Comparison of ENCODE assay signal across 21 cellular contexts in the genomic region with DNA sequence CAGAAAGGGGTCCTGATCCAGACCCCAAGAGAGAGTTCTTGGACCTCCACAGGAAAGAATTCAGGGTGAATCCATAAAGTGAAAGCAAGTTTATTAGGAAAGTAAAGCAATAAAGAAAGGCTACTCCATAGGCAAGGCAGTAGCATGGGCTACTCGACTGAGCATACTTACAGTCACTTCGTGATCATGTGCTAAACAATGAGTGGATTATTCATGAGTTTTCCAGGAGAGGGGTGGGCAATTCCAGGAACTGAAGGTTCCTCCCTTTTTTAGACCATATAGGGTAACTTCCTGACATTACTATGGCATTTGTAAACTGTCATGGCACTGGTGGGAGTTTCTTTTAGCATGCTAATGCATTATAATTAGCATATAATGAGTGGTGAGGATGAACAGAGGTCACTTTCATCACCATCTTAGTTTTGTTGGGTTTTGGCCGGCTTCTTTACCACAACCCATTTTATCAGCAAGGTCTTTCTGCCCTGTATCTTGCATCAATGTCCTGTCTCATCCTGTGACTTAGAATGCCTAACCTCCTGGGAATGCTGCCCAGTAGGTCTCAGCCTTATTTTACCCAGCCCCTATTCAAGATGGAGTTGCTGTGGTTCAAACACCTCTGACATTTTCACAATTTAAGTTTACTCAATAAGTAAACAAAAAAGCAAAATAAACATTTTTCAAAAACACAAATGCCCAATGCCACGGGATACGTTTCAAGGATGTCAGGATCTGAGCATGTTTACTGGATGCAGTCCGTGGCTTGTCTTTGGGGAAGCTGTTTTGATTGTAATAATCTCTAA. TPM values are rescaled to one million over a fixed set of nuclear protein-coding genes. Genes with fewer than 3 reads are reported as not detected.
A peak's percentile ranks its signal among the peaks of the same experiment; 100 is the strongest.
DNase-seq lines count a peak whose midpoint lies in the region; ATAC-seq and TF ChIP-seq lines count a peak whose summit lies in the region.
"Had no signal": no experiment of that assay in that cellular context is flagged by ENCODE, and none has a peak within 500 bp of the region (broad histone marks: within the 10 kb centered on the region; RNA-seq: fewer than 3 reads in every experiment).

No MANE protein-coding gene starts in this region.

- no peak overlapping the region for H3K18ac ChIP-seq in mesendoderm (ENCODE audit: low read length)

- H2BK5ac ChIP-seq in mesendoderm (ENCODE audit: low read length) = no peak overlapping the region

- no peaks in the 10 kb centered on the region for H3K27me3 ChIP-seq in DND-41 (ENCODE audit: insufficient read depth, low read length, poor library complexity)
- H3K27me3 ChIP-seq in mesendoderm (ENCODE audit: insufficient read depth, low read length, poor library complexity) = no peaks in the 10 kb centered on the region
- H3K27me3 ChIP-seq in suprapubic skin = peaks cover 4% of the 10 kb centered on the region
- H3K27me3 ChIP-seq: body of pancreas, MG63, SJCRH30 had no signal

- DNase-seq in DND-41 = no peak
- DNase-seq in MV-4-11 (lab: John Stamatoyannopoulos, UW) = peak; percentile 74
- DNase-seq in cardiac fibroblast (ENCODE audit: low read depth in 2 of 2) = peak; percentile 24 to 63
- peak; percentile 56 for DNase-seq in mesendoderm
- DNase-seq in suprapubic skin (ENCODE audit: low spot score in 2 of 2) = no peak
- DNase-seq in endothelial cell (ENCODE audit: low spot score) = no peak
- DNase-seq in effector CD8-positive, alpha-beta T cell (lab: John Stamatoyannopoulos, UW) = no peak
- DNase-seq: activated CD4-positive, alpha-beta T cell treated with anti-CD3 and anti-CD28 coated beads, Interleukin-2, amount 10 ng/mL, durations not matched to agents 7 days and 5 days; body of pancreas; hippocampal formation; left ventricle myocardium superior; MG63; NCI-H1694 treated with DMSO at 0.1 percent for 48 hours; NCI-H526; SJCRH30; stimulated activated CD4-positive, alpha-beta T cell treated with anti-CD3 and anti-CD28 coated beads, Interleukin-15, amount 100 ng/mL, for 24 hours had no signal

- ATAC-seq in DND-41 (ENCODE audit: insufficient read depth, low read depth) (peak; percentile 39; the same call in 1 of the 3 replicates), HG03196 (IDR thresholded peaks at IDR 0.05; ENCODE audit: unreplicated experiment) (no peak)
- ATAC-seq: body of pancreas, left ventricle myocardium superior had no signal

- H3K23ac ChIP-seq in mesendoderm (ENCODE audit: low read length) = no peak overlapping the region

- H3K4me3 Mint-ChIP-seq in endothelial cell (ENCODE audit: unreplicated experiment) = no peak overlapping the region
- H3K4me3 Mint-ChIP-seq: activated CD4-positive, alpha-beta T cell treated with anti-CD3 and anti-CD28 coated beads, Interleukin-2, amount 10 ng/mL, durations not matched to agents 7 days and 5 days; CD14-positive monocyte; nephron had no signal

- H4K8ac ChIP-seq in mesendoderm (ENCODE audit: low read depth, low read length) = no peak overlapping the region

- no peak overlapping the region for H2BK120ac ChIP-seq in mesendoderm (ENCODE audit: low read depth, low read length)

- no peaks in the 10 kb centered on the region for H4K20me1 ChIP-seq in DND-41 (ENCODE audit: insufficient read depth, low read length)

- H3K36me3 ChIP-seq in DND-41 (ENCODE audit: insufficient read depth, low read length) (no peaks in the 10 kb centered on the region), mesendoderm (ENCODE audit: control insufficient read depth, insufficient read depth, low read length) (no peaks in the 10 kb centered on the region), suprapubic skin (no peaks in the 10 kb centered on the region)
- H3K36me3 ChIP-seq: MG63, SJCRH30 had no signal

- TF ChIP-seq CTCF in DND-41 (IDR thresholded peaks at IDR 0.05; ENCODE audit: borderline replicate concordance, extremely low read depth, low read length, poor library complexity, severe bottlenecking) (no peak), cardiac fibroblast (IDR thresholded peaks at IDR 0.05; ENCODE audit: low read depth, low read length) (no peak), suprapubic skin (IDR thresholded peaks at IDR 0.05) (no peak), endothelial cell (IDR thresholded peaks at IDR 0.05; ENCODE audit: unreplicated experiment) (no peak)

- H3K9ac ChIP-seq in DND-41 (ENCODE audit: low read depth, low read length) (no peak overlapping the region), mesendoderm (ENCODE audit: low read length) (no peak overlapping the region)

- no peak overlapping the region for H2AFZ ChIP-seq in DND-41 (ENCODE audit: low read depth, low read length)

- H3K36me3 Mint-ChIP-seq in endothelial cell (ENCODE audit: low read depth, unreplicated experiment) = no peaks in the 10 kb centered on the region

- TF ChIP-seq EP300 in suprapubic skin (IDR thresholded peaks at IDR 0.05) = no peak

- H3K4ac ChIP-seq in mesendoderm (ENCODE audit: low read depth, low read length) = no peak overlapping the region

- no peaks in the 10 kb centered on the region for H3K9me3 Mint-ChIP-seq in endothelial cell (ENCODE audit: unreplicated experiment)

- TF ChIP-seq POLR2A in suprapubic skin (IDR thresholded peaks at IDR 0.05) = no peak

- H3K9me3 ChIP-seq in DND-41 (ENCODE audit: insufficient read depth, low read length, severe bottlenecking) = no peaks in the 10 kb centered on the region
- H3K9me3 ChIP-seq in suprapubic skin = no peaks in the 10 kb centered on the region
- H3K9me3 ChIP-seq: body of pancreas, MG63, SJCRH30 had no signal

- no peaks in the 10 kb centered on the region for H3K79me1 ChIP-seq in mesendoderm (ENCODE audit: low read length)

- no peak overlapping the region for H3K56ac ChIP-seq in mesendoderm (ENCODE audit: low read length)

- H3K4me3 ChIP-seq in DND-41 (ENCODE audit: low read depth in 1 of 2, low read length in 2 of 2) = no peak overlapping the region
- H3K4me3 ChIP-seq in cardiac fibroblast (replicated peaks in 1 of 2; ENCODE audit: low read depth in 2 of 2, low read length in 2 of 2) = no peak overlapping the region
- no peak overlapping the region for H3K4me3 ChIP-seq in mesendoderm (ENCODE audit: low read length)
- no peak overlapping the region for H3K4me3 ChIP-seq in suprapubic skin
- H3K4me3 ChIP-seq: body of pancreas, MG63, SJCRH30 had no signal

- no peak overlapping the region for H2BK15ac ChIP-seq in mesendoderm (replicated peaks; ENCODE audit: low read depth)

- H3K4me1 Mint-ChIP-seq in endothelial cell (ENCODE audit: unreplicated experiment) = no peaks in the 10 kb centered on the region
- H3K4me1 Mint-ChIP-seq: nephron had no signal

- H3K4me1 ChIP-seq in DND-41 (ENCODE audit: insufficient read depth, low read length) = no peaks in the 10 kb centered on the region
- peaks cover 6% of the 10 kb centered on the region for H3K4me1 ChIP-seq in mesendoderm (ENCODE audit: control insufficient read depth, low read depth, low read length)
- no peaks in the 10 kb centered on the region for H3K4me1 ChIP-seq in suprapubic skin
- H3K4me1 ChIP-seq: SJCRH30 had no signal

- H4K5ac ChIP-seq in mesendoderm (ENCODE audit: low read length) = no peak overlapping the region

- no peak overlapping the region for H2AK5ac ChIP-seq in mesendoderm (ENCODE audit: low read length)

- H3K27ac ChIP-seq in DND-41 (ENCODE audit: low read length) (no peak overlapping the region), mesendoderm (ENCODE audit: low read depth, low read length) (no peak overlapping the region), suprapubic skin (no peak overlapping the region)
- H3K27ac ChIP-seq: body of pancreas, epithelial cell of prostate, SJCRH30, VCaP had no signal

- no peak overlapping the region for H3K27ac Mint-ChIP-seq in endothelial cell (ENCODE audit: unreplicated experiment)
- H3K27ac Mint-ChIP-seq: activated CD4-positive, alpha-beta T cell treated with anti-CD3 and anti-CD28 coated beads, Interleukin-2, amount 10 ng/mL, durations not matched to agents 7 days and 5 days; nephron had no signal

- H3K4me2 ChIP-seq in DND-41 (ENCODE audit: insufficient read depth, low read length) (no peak overlapping the region), mesendoderm (ENCODE audit: low read length) (no peak overlapping the region)

- H3K27me3 Mint-ChIP-seq in endothelial cell (ENCODE audit: unreplicated experiment) = no peaks in the 10 kb centered on the region

- WGBS in mesendoderm (ENCODE audit: extremely low coverage, insufficient coverage, low lambda C conversion rate) = no CpG with 5 or more reads among the region's 6 CpGs
- WGBS in suprapubic skin = 80% methylated on average over 6 of the region's 6 CpGs

- H3K79me2 ChIP-seq in DND-41 (ENCODE audit: insufficient read depth, low read length) = no peaks in the 10 kb centered on the region
- no peaks in the 10 kb centered on the region for H3K79me2 ChIP-seq in mesendoderm (ENCODE audit: control insufficient read depth, insufficient read depth, low read length)

RNA-seq across cellular contexts. Expression of a gene that starts 37.0 kb away (rescaled TPM):
- 0.62 TPM for polyA plus RNA-seq in mesendoderm (2013, experiment 1 of 2)
- 0.43 TPM for polyA plus RNA-seq in mesendoderm (2013, experiment 2 of 2)
- total RNA-seq in suprapubic skin (10 to 100 TPM; 12.3 to 46.1 (median 14.7) TPM), endothelial cell (ENCODE audit: unreplicated experiment) (0.18 TPM)
- total RNA-seq: SJCRH30 had no signal

Comparison
In these comparisons a context has a peak if more than half of its experiments do, and no peak if none do; other contexts are left out.
1. DNase-seq: peak in MV-4-11 (single experiment), cardiac fibroblast (2 of 2) and mesendoderm (single experiment); none in DND-41 (single experiment), suprapubic skin (0 of 2), endothelial cell (single experiment) and effector CD8-positive, alpha-beta T cell (single experiment).
2. RNA of a gene that starts 37.0 kb away (total RNA-seq): 12.3 to 46.1 TPM in suprapubic skin; 0.18 TPM in endothelial cell (single experiment); every median in the first group is over 10 times any median in the second.